In the genomic region with DNA sequence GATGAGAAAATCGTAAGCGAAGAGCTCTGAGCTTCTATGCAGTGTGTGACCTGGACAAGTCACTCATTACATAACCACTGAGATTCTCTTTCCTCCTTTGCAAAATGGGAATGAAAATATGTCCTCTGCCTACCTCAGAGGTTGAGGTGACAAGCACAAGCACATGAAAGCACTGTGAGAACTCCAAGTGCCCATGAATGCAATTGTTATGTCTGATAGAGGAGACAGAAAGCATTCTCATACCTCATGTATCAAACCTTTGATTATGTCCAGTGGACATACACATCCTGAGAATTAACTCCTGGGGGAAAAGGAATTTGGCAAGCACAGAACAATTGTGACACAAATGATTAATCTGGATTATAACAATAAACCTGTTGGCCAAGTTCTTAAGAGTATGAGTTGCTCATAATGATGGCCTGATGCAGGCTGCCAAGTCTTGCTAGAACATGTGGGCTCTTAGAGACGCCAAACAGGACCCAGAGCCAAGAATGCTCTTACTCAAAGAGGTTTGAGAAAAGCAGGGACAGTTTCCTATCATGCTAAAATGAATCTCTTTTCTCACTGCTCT, we compare ENCODE assay signal across 9 cellular contexts. TPM values are rescaled to one million over a fixed set of nuclear protein-coding genes. Genes with fewer than 3 reads are reported as not detected.
DNase-seq lines count a peak whose midpoint lies in the region; ATAC-seq, FAIRE-seq and TF ChIP-seq lines count a peak whose summit lies in the region.
"Had no signal": no experiment of that assay in that cellular context is flagged by ENCODE, and none has a peak within 500 bp of the region (broad histone marks: within the 10 kb centered on the region; RNA-seq: fewer than 3 reads in every experiment).

No MANE protein-coding gene starts in this region.

- no peaks in the 10 kb centered on the region for H3K36me3 Mint-ChIP-seq in stimulated activated effector memory CD8-positive, alpha-beta T cell treated with anti-CD3 and anti-CD28 coated beads, Interleukin-12 subunit alpha, Interleukin-12 subunit beta, amount 100 ng/mL, for 72 hours

- ATAC-seq in heart right ventricle (peak; percentile 53 to 92 (median 87)), sciatic nerve (peak; percentile 89), HG03442 (IDR thresholded peaks at IDR 0.05; ENCODE audit: unreplicated experiment) (no peak)
- no peak for ATAC-seq in stimulated activated effector memory CD8-positive, alpha-beta T cell treated with anti-CD3 and anti-CD28 coated beads, Interleukin-12 subunit alpha, Interleukin-12 subunit beta, amount 100 ng/mL, for 72 hours

- peaks cover 0 to 29% (median 19%) of the 10 kb centered on the region in 9 donors for H3K4me1 ChIP-seq in heart right ventricle

- H3K9me3 ChIP-seq in heart right ventricle: no peaks in the 10 kb centered on the region

- peak; percentile 94 for FAIRE-seq in TTC549 (lab: Jason Lieb, UNC)

- no peak overlapping the region for H3K27ac Mint-ChIP-seq in stimulated activated effector memory CD8-positive, alpha-beta T cell treated with anti-CD3 and anti-CD28 coated beads, Interleukin-12 subunit alpha, Interleukin-12 subunit beta, amount 100 ng/mL, for 72 hours

- TF ChIP-seq CTCF in heart right ventricle (IDR thresholded peaks at IDR 0.05): no peak

- intact Hi-C loops in heart right ventricle (cut with DNase I): loop anchor here in 1 of 10 donors (10.0 kb wide), 1 partner anchor 358 kb away; no protein-coding TSS in a partner anchor
- intact Hi-C loops in sciatic nerve (cut with DNase I): no loop called here

- no peaks in the 10 kb centered on the region for H3K36me3 ChIP-seq in heart right ventricle

- H3K9me3 Mint-ChIP-seq in stimulated activated effector memory CD8-positive, alpha-beta T cell treated with anti-CD3 and anti-CD28 coated beads, Interleukin-12 subunit alpha, Interleukin-12 subunit beta, amount 100 ng/mL, for 72 hours: no peaks in the 10 kb centered on the region

- H3K4me3 ChIP-seq in heart right ventricle: no peak overlapping the region

- H3K27me3 ChIP-seq in heart right ventricle: no peaks in the 10 kb centered on the region

- no peaks in the 10 kb centered on the region for H3K4me1 Mint-ChIP-seq in stimulated activated effector memory CD8-positive, alpha-beta T cell treated with anti-CD3 and anti-CD28 coated beads, Interleukin-12 subunit alpha, Interleukin-12 subunit beta, amount 100 ng/mL, for 72 hours

- DNase-seq in DMS79 treated with DMSO at 0.1 percent for 48 hours (lab: John Stamatoyannopoulos, UW) (peak; percentile 84), heart right ventricle (peak in 1 of 2 donors; percentile 39), sciatic nerve (ENCODE audit: low spot score) (no peak), SW480 (ENCODE audit: low spot score) (no peak)
- DNase-seq in stimulated activated CD4-positive, alpha-beta T cell treated with anti-CD3 and anti-CD28 coated beads, Interleukin-2, amount 100 ng/mL, for 24 hours: no peak
- DNase-seq in stimulated activated effector memory CD8-positive, alpha-beta T cell treated with anti-CD3 and anti-CD28 coated beads, Interleukin-12 subunit alpha, Interleukin-12 subunit beta, amount 100 ng/mL, for 72 hours (ENCODE audit: low spot score in 2 of 2): no peak
- DNase-seq: NCI-H1436 treated with DMSO at 0.1 percent for 48 hours had no signal

- WGBS in heart right ventricle, 2 donors: 23 to 30% methylated on average over 3 of the region's 3 CpGs

- H3K27ac ChIP-seq in heart right ventricle: peak overlapping the region in 6 of 10 donors; percentile 2 to 59 (median 17)

- H3K4me3 Mint-ChIP-seq in stimulated activated effector memory CD8-positive, alpha-beta T cell treated with anti-CD3 and anti-CD28 coated beads, Interleukin-12 subunit alpha, Interleukin-12 subunit beta, amount 100 ng/mL, for 72 hours: no peak overlapping the region

RNA-seq across cellular contexts. Expression of a gene that starts 8.5 kb away (rescaled TPM):
- 1 to 10 TPM; 4.1 to 8.5 (median 5.2) TPM for total RNA-seq in heart right ventricle
- 1 to 10 TPM; 2.5 to 4.4 TPM for polyA plus RNA-seq in heart right ventricle
- 24.0 TPM for total RNA-seq in sciatic nerve

Comparison
In these comparisons a context has a peak if more than half of its experiments do, and no peak if none do; other contexts are left out.
1. ATAC-seq: peak in heart right ventricle (8 of 8) and sciatic nerve (single experiment); none in HG03442 (single experiment) and stimulated activated effector memory CD8-positive, alpha-beta T cell treated with anti-CD3 and anti-CD28 coated beads, Interleukin-12 subunit alpha, Interleukin-12 subunit beta, amount 100 ng/mL, for 72 hours (single experiment).